In the genomic region with DNA sequence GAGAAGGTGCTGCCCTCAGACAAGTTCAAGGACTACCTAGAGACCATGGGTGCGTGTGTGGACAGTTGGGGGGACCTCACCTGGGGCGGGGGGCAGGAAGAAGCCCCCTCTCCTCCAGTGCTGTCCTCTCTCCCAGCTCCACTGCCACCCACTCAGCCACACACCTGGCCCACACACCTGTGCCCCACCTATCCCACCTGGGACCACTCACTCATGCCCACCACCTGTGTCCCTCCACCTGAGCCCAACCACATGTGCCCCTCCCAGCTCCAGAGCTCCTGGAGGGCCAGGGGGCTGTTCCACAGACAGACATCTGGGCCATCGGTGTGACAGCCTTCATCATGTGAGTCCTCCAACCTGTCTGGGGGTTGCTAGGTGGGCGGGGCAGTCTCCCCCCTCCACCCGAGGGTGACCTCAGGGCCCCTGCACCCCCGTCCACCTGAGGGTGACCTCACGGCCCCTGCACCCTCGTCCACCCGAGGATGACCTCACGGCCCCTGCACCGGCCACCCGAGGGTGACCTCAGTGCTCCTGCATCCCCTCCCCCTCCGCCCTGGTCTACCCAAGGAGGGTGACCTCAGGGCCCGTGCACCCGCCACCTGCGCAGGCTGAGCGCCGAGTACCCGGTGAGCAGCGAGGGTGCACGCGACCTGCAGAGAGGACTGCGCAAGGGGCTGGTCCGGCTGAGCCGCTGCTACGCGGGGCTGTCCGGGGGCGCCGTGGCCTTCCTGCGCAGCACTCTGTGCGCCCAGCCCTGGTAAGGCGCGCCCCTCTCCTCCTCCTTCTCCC, we compare ENCODE assay signal across 8 cellular contexts. TPM values are rescaled to one million over a fixed set of nuclear protein-coding genes. Genes with fewer than 3 reads are reported as not detected.
DNase-seq lines count a peak whose midpoint lies in the region; ATAC-seq, FAIRE-seq and TF ChIP-seq lines count a peak whose summit lies in the region.

No MANE protein-coding gene starts in this region.

- H3K27me3 ChIP-seq in bronchial epithelial cell (ENCODE audit: control insufficient read depth, insufficient read depth, low read length) (no peaks in the 10 kb centered on the region), right lobe of liver (no peaks in the 10 kb centered on the region), uterus (no peaks in the 10 kb centered on the region)

- H3K36me3 ChIP-seq in bronchial epithelial cell (ENCODE audit: control insufficient read depth, insufficient read depth, low read length) (no peaks in the 10 kb centered on the region), right lobe of liver (no peaks in the 10 kb centered on the region), uterus (no peaks in the 10 kb centered on the region)

- intact Hi-C loops in Right ventricle myocardium inferior (cut with DNase I), result loop anchor here (5.0 to 10.0 kb wide), 2 partner anchors 79 to 107 kb away; a partner anchor contains a TSS
- intact Hi-C loops in cardiac septum (cut with DNase I), result no loop called here
- intact Hi-C loops in right lobe of liver (cut with DNase I), result no loop called here
- intact Hi-C loops in uterus (cut with DNase I; ENCODE audit: low total_unique reads), result no loop called here

- DNase-seq in Right ventricle myocardium inferior (ENCODE audit: missing footprints) (no peak), cardiac septum (ENCODE audit: low spot score) (no peak), bronchial epithelial cell (ENCODE audit: low read depth) (no peak), right lobe of liver (peak in 2 of 3 donors; percentile 30 to 54), uterus (no peak), AG08395 (ENCODE audit: low spot score) (no peak), CD1c-positive myeloid dendritic cell (ENCODE audit: extremely low spot score) (no peak)
- no peak for DNase-seq in effector CD4-positive, alpha-beta T cell

- ATAC-seq in Right ventricle myocardium inferior (peak; percentile 9), right lobe of liver (peak; percentile 21 to 34 (median 27))

- TF ChIP-seq CTCF in bronchial epithelial cell (IDR thresholded peaks at IDR 0.05; ENCODE audit: insufficient read depth, low read length, severe bottlenecking) (no peak), right lobe of liver (IDR thresholded peaks at IDR 0.05) (no peak), uterus (IDR thresholded peaks at IDR 0.05) (no peak)

- FAIRE-seq in bronchial epithelial cell (lab: Jason Lieb, UNC), result no peak

- peak overlapping the region; percentile 50 for H3K4me3 ChIP-seq in bronchial epithelial cell (ENCODE audit: low read depth, low read length)
- peak overlapping the region in 1 of 3 donors; percentile 35 for H3K4me3 ChIP-seq in right lobe of liver
- H3K4me3 ChIP-seq in uterus, result peak overlapping the region in 1 of 2 donors; percentile 41

- H3K27ac ChIP-seq in right lobe of liver, result no peak overlapping the region
- peak overlapping the region; percentile 44 to 60 for H3K27ac ChIP-seq in uterus

- TF ChIP-seq POLR2A in right lobe of liver (IDR thresholded peaks at IDR 0.05), result no peak
- TF ChIP-seq POLR2A in uterus (IDR thresholded peaks at IDR 0.05), result no peak

- H3K4me1 ChIP-seq in right lobe of liver, result peaks cover 0 to 7% (median 0%) of the 10 kb centered on the region in 4 donors
- no peaks in the 10 kb centered on the region for H3K4me1 ChIP-seq in uterus

- H3K9me3 ChIP-seq in right lobe of liver, result no peaks in the 10 kb centered on the region
- H3K9me3 ChIP-seq in uterus, result no peaks in the 10 kb centered on the region

- 8% methylated on average over 5 of the region's 34 CpGs for WGBS in right lobe of liver (ENCODE audit: insufficient coverage, low coverage, low lambda C conversion rate, missing lambda C conversion rate)

RNA-seq across cellular contexts. Expression of a gene that starts 28.8 kb away (rescaled TPM):
- total RNA-seq in Right ventricle myocardium inferior, result 7.7 TPM
- 7.3 TPM for total RNA-seq in cardiac septum
- total RNA-seq in bronchial epithelial cell, result 17.9 and 20.0 TPM in 2 replicates
- 1 to 10 TPM; 5.2 to 8.3 (median 7.1) TPM for total RNA-seq in right lobe of liver
- 10 to 100 TPM in 2 of 4 donors, 1 to 10 TPM in 2; 3.3 to 20.9 (median 11.7) TPM for total RNA-seq in uterus

RNA-seq across cellular contexts. Expression of a gene that starts 38.8 kb away (rescaled TPM):
- total RNA-seq in Right ventricle myocardium inferior (0.38 TPM), cardiac septum (0.46 TPM), bronchial epithelial cell (1.6 and 2.4 TPM in 2 replicates), right lobe of liver (not detected), uterus (1 to 10 TPM in 2 of 4 donors, not detected in 2; 3.2 to 5.9 TPM)

Comparison
In these comparisons a context has a peak if more than half of its experiments do, and no peak if none do; other contexts are left out.
1. DNase-seq: peak in right lobe of liver (2 of 3); none in Right ventricle myocardium inferior (single experiment), cardiac septum (single experiment), bronchial epithelial cell (single experiment), uterus (0 of 2), AG08395 (single experiment), effector CD4-positive, alpha-beta T cell (single experiment) and CD1c-positive myeloid dendritic cell (single experiment).
2. H3K27ac ChIP-seq: peak in uterus (2 of 2); none in right lobe of liver (0 of 3).